In genomic region chr15:66852064-66852905, GRCh38 we compare ENCODE assay signal across 16 cellular contexts.
A peak's percentile ranks its signal among the peaks of the same experiment; 100 is the strongest.
DNase-seq lines count a peak whose midpoint lies in the region; ATAC-seq and TF ChIP-seq lines count a peak whose summit lies in the region.
"Had no signal": no experiment of that assay in that cellular context is flagged by ENCODE, and none has a peak within 500 bp of the region (broad histone marks: within the 10 kb centered on the region; RNA-seq: fewer than 3 reads in every experiment).

No MANE protein-coding gene starts in this region.

- no peak overlapping the region for H4K12ac ChIP-seq in trophoblast cell (ENCODE audit: low read depth, low read length)

- TF ChIP-seq CTCF in endodermal cell (conservative IDR thresholded peaks at IDR 0.05): no peak

- H3K27me3 ChIP-seq in right cardiac atrium (ENCODE audit: control insufficient read depth, insufficient read depth) (no peaks in the 10 kb centered on the region), endodermal cell (ENCODE audit: control insufficient read depth, insufficient read depth, low read length, poor library complexity, severe bottlenecking) (no peaks in the 10 kb centered on the region), trophoblast cell (ENCODE audit: insufficient read depth, low read length) (no peaks in the 10 kb centered on the region)
- H3K27me3 ChIP-seq: body of pancreas had no signal

- H3K4me2 ChIP-seq in trophoblast cell (ENCODE audit: low read length): no peak overlapping the region

- peak overlapping the region; percentile 61 for H2BK12ac ChIP-seq in trophoblast cell (ENCODE audit: low read length)

- peak overlapping the region; percentile 33 for H3K27ac ChIP-seq in right cardiac atrium (ENCODE audit: low read length)
- peak overlapping the region; percentile 24 for H3K27ac ChIP-seq in endodermal cell (ENCODE audit: low read depth, low read length)
- no peak overlapping the region for H3K27ac ChIP-seq in trophoblast cell (ENCODE audit: low read depth, low read length)
- H3K27ac ChIP-seq: body of pancreas had no signal

- H3K14ac ChIP-seq in trophoblast cell (ENCODE audit: low read length): peak overlapping the region; percentile 21

- H3K36me3 ChIP-seq in endodermal cell (ENCODE audit: control insufficient read depth, insufficient read depth, low read length) (no peaks in the 10 kb centered on the region), trophoblast cell (ENCODE audit: control insufficient read depth in 1 of 2, insufficient read depth in 2 of 2, low read length in 2 of 2) (no peaks in the 10 kb centered on the region)

- H3K36me3 Mint-ChIP-seq in endodermal cell (ENCODE audit: low read depth): peaks cover 3% of the 10 kb centered on the region
- H3K36me3 Mint-ChIP-seq: natural killer cell treated with Interleukin-12 subunit alpha and Interleukin-12 subunit beta and Interleukin-15 and Interleukin-18, amount 100 ng/mL, for 72 hours had no signal

- peaks cover 48% of the 10 kb centered on the region for H3K79me1 ChIP-seq in trophoblast cell (ENCODE audit: low read length)

- peak overlapping the region; percentile 48 for H4K91ac ChIP-seq in trophoblast cell (ENCODE audit: low read depth, low read length)

- H3K9ac ChIP-seq in endodermal cell (ENCODE audit: extremely low read depth, low read length, poor library complexity, severe bottlenecking) (no peak overlapping the region), trophoblast cell (ENCODE audit: low read length) (no peak overlapping the region)

- H2AK5ac ChIP-seq in trophoblast cell (ENCODE audit: low read length): peak overlapping the region; percentile 31

- H4K8ac ChIP-seq in trophoblast cell (ENCODE audit: low read depth, low read length): peak overlapping the region; percentile 36

- no peak overlapping the region for H3K4me3 ChIP-seq in right cardiac atrium (ENCODE audit: low read length)
- no peak overlapping the region for H3K4me3 ChIP-seq in endodermal cell (ENCODE audit: low read length)
- no peak overlapping the region for H3K4me3 ChIP-seq in trophoblast cell (ENCODE audit: low read depth, low read length)
- H3K4me3 ChIP-seq: body of pancreas, skin epidermis had no signal

- H3K4me1 ChIP-seq in right cardiac atrium (ENCODE audit: control insufficient read depth, insufficient read depth, low read length) (peaks cover 14% of the 10 kb centered on the region), endodermal cell (ENCODE audit: control insufficient read depth, insufficient read depth, low read length) (peaks cover 16% of the 10 kb centered on the region), trophoblast cell (ENCODE audit: control insufficient read depth in 1 of 2, insufficient read depth in 2 of 2, low read length in 2 of 2) (peaks cover 27 to 48% of the 10 kb centered on the region in 2 experiments)

- peak overlapping the region; percentile 41 for H2BK5ac ChIP-seq in trophoblast cell (ENCODE audit: low read depth, low read length, poor library complexity)

- no peaks in the 10 kb centered on the region for H3K9me3 ChIP-seq in right cardiac atrium (ENCODE audit: control insufficient read depth, low read length)
- no peaks in the 10 kb centered on the region for H3K9me3 ChIP-seq in endodermal cell (ENCODE audit: control insufficient read depth, low read length)
- no peaks in the 10 kb centered on the region for H3K9me3 ChIP-seq in trophoblast cell (ENCODE audit: insufficient read depth, low read depth, low read length)
- H3K9me3 ChIP-seq: body of pancreas had no signal

- peak overlapping the region; percentile 58 for H3K27ac Mint-ChIP-seq in endodermal cell
- H3K27ac Mint-ChIP-seq: activated CD4-positive, alpha-beta T cell treated with anti-CD3 and anti-CD28 coated beads, Interleukin-2, amount 10 ng/mL, durations not matched to agents 24 days and 14 days; activated T-helper 17 cell treated with anti-CD3 and anti-CD28 coated beads, Interleukin-2, amount 50 U/mL, for 72 hours; natural killer cell treated with Interleukin-12 subunit alpha and Interleukin-12 subunit beta and Interleukin-15 and Interleukin-18, amount 100 ng/mL, for 72 hours had no signal

- no peak overlapping the region for H3K4me3 Mint-ChIP-seq in endodermal cell
- H3K4me3 Mint-ChIP-seq: activated T-helper 17 cell treated with anti-CD3 and anti-CD28 coated beads, Interleukin-2, amount 50 U/mL, for 72 hours; natural killer cell treated with Interleukin-12 subunit alpha and Interleukin-12 subunit beta and Interleukin-15 and Interleukin-18, amount 100 ng/mL, for 72 hours had no signal

- peaks cover 6% of the 10 kb centered on the region for H3K27me3 Mint-ChIP-seq in endodermal cell (ENCODE audit: insufficient read depth)

- peaks cover 8% of the 10 kb centered on the region for H3K79me2 ChIP-seq in trophoblast cell (ENCODE audit: control insufficient read depth, insufficient read depth, low read length, poor library complexity)

- H3K4ac ChIP-seq in trophoblast cell (ENCODE audit: low read depth, low read length): peak overlapping the region; percentile 69

- peak overlapping the region; percentile 9 for H2BK120ac ChIP-seq in trophoblast cell (ENCODE audit: insufficient read depth, low read length, poor library complexity)

- no peak for ATAC-seq in right cardiac atrium
- no peak for ATAC-seq in left cardiac atrium
- no peak for ATAC-seq in GM21526 (IDR thresholded peaks at IDR 0.05; ENCODE audit: low FRiP score, unreplicated experiment)

- 90% methylated on average over 25 of the region's 25 CpGs for WGBS in right cardiac atrium
- 93 to 96% methylated on average over 18 to 25 of the region's 25 CpGs for WGBS in endodermal cell (ENCODE audit: insufficient coverage in 1 of 2, insufficient read length in 1 of 2), 2 experiments
- WGBS in trophoblast cell (ENCODE audit: extremely low coverage, insufficient coverage, insufficient read length): no CpG with 5 or more reads among the region's 25 CpGs

- H3K9me3 Mint-ChIP-seq in endodermal cell: no peaks in the 10 kb centered on the region
- H3K9me3 Mint-ChIP-seq: activated CD4-positive, alpha-beta T cell treated with anti-CD3 and anti-CD28 coated beads, Interleukin-2, amount 10 ng/mL, durations not matched to agents 24 days and 14 days; activated T-helper 17 cell treated with anti-CD3 and anti-CD28 coated beads, Interleukin-2, amount 50 U/mL, for 72 hours; natural killer cell treated with Interleukin-12 subunit alpha and Interleukin-12 subunit beta and Interleukin-15 and Interleukin-18, amount 100 ng/mL, for 72 hours had no signal

- no peak overlapping the region for H3K23ac ChIP-seq in trophoblast cell (ENCODE audit: low read length)

- H3K4me1 Mint-ChIP-seq in endodermal cell: peaks cover 22% of the 10 kb centered on the region

- H2AFZ ChIP-seq in trophoblast cell (ENCODE audit: insufficient read depth, low read length, poor library complexity): no peak overlapping the region

- H3K18ac ChIP-seq in trophoblast cell (ENCODE audit: low read length): peak overlapping the region; percentile 18

- intact Hi-C loops in right cardiac atrium (cut with DNase I): loop anchor here (2.0 to 5.0 kb wide), 7 partner anchors 75 to 250 kb away; partner anchors contain the start of gene SMAD6 (in 1 of the 4)
- intact Hi-C loops in left cardiac atrium (cut with DNase I): loop anchor here (1.0 to 5.0 kb wide), 6 partner anchors 65 to 250 kb away; no protein-coding TSS in a partner anchor

- DNase-seq in right cardiac atrium: no peak
- DNase-seq in left cardiac atrium: no peak
- peak; percentile 61 for DNase-seq in endodermal cell
- DNase-seq in trophoblast cell: no peak
- DNase-seq in iPS-NIHi11 (ENCODE audit: low spot score): no peak
- DNase-seq in occipital lobe (lab: John Stamatoyannopoulos, UW): no peak
- no peak for DNase-seq in NOMO-1 treated with DMSO at 0.1 percent for 48 hours (lab: John Stamatoyannopoulos, UW; ENCODE audit: unreplicated experiment)
- DNase-seq: activated CD4-positive, alpha-beta T cell treated with anti-CD3 and anti-CD28 coated beads, Interleukin-2, amount 10 ng/mL, durations not matched to agents 24 days and 14 days; body of pancreas; GOT3; kidney; NCI-H187 had no signal
